Comparison of ENCODE assay signal across 1 cellular context in genomic region chr13:66076417-66076816, GRCh38.
A peak's percentile ranks its signal among the peaks of the same experiment; 100 is the strongest.
TF ChIP-seq lines count a peak whose summit lies in the region.

No MANE protein-coding gene starts in this region.

TF ChIP-seq in K562, 482 proteins besides CTCF, POLR2A, EP300 and RAD21 (continued from another document and continues in another):
- TF ChIP-seq CHAMP1 (IDR thresholded peaks at IDR 0.05) (peak; percentile 87; the same call in 1 of the 2 replicates), GATAD2B (IDR thresholded peaks at IDR 0.05; ENCODE audit: borderline replicate concordance) (no peak), DPF2 (IDR thresholded peaks at IDR 0.05) (peak; percentile 68; the same call in 1 of the 2 replicates), SMARCE1 (IDR thresholded peaks at IDR 0.05) (peak; percentile 59; the same call in 1 of the 2 replicates), CC2D1A (IDR thresholded peaks at IDR 0.05) (peak; percentile 94), ARID3A (IDR thresholded peaks at IDR 0.05; ENCODE audit: borderline replicate concordance, low read depth, low read length) (0 out of 2 replicates have a peak, but pooled peaks have one; percentile 11), ARID1B (IDR thresholded peaks at IDR 0.05) (peak; percentile 63), FOXK1 (CRISPR knock-in tag; IDR thresholded peaks at IDR 0.05; ENCODE audit: borderline replicate concordance) (no peak), ZNF407 (IDR thresholded peaks at IDR 0.05; ENCODE audit: low read depth) (peak; percentile 67), CBFA2T3 (IDR thresholded peaks at IDR 0.05) (peak; percentile 49; the same call in 1 of the 2 replicates), HIVEP1 (CRISPR knock-in tag; IDR thresholded peaks at IDR 0.05) (no peak), ELF4 (CRISPR knock-in tag; IDR thresholded peaks at IDR 0.05) (peak; percentile 44; the same call in 1 of the 2 replicates), EHMT2 (IDR thresholded peaks at IDR 0.05) (peak; percentile 58; the same call in 1 of the 2 replicates), TRIM24 (IDR thresholded peaks at IDR 0.05) (peak in 1 of 2 experiments; percentile 58; a peak in 2 of 4 replicates), PBX2 (CRISPR knock-in tag; IDR thresholded peaks at IDR 0.05; ENCODE audit: low read depth) (no peak), PBX2 (tag; conservative IDR thresholded peaks at IDR 0.05; ENCODE audit: low read depth) (0 out of 2 replicates have a peak, but pooled peaks have one; percentile 49), E2F6 (IDR thresholded peaks at IDR 0.05; ENCODE audit: borderline replicate concordance in 1 of 2, extremely low read depth in 1 of 2, insufficient read depth in 1 of 2, insufficient read length in 1 of 2, low read depth in 1 of 2, low read length in 1 of 2, poor library complexity in 1 of 2, severe bottlenecking in 1 of 2) (peak in 1 of 2 experiments; percentile 25), NONO (IDR thresholded peaks at IDR 0.05; ENCODE audit: low read depth in 2 of 2, low read length in 1 of 2) (no peak), TGIF2 (CRISPR knock-in tag; IDR thresholded peaks at IDR 0.05) (no peak), ZNF589 (CRISPR knock-in tag; IDR thresholded peaks at IDR 0.05; ENCODE audit: low read depth) (peak; percentile 37; the same call in 1 of the 2 replicates), KLF10 (CRISPR knock-in tag; IDR thresholded peaks at IDR 0.05) (no peak), DIDO1 (tag; IDR thresholded peaks at IDR 0.05; ENCODE audit: low read depth) (no peak), GABPB2 (CRISPR knock-in tag; conservative IDR thresholded peaks at IDR 0.05) (no peak), CBFB (CRISPR knock-in tag; IDR thresholded peaks at IDR 0.05) (no peak), ZNF3 (CRISPR knock-in tag; IDR thresholded peaks at IDR 0.05) (no peak), ZNF224 (CRISPR knock-in tag; IDR thresholded peaks at IDR 0.05) (no peak), POLR2H (tag; IDR thresholded peaks at IDR 0.05; ENCODE audit: low read depth) (peak; percentile 28; the same call in 1 of the 2 replicates), FOSL1 (tag; conservative IDR thresholded peaks at IDR 0.05) (peak; percentile 78), NCOA1 (IDR thresholded peaks at IDR 0.05; ENCODE audit: low read depth) (0 out of 2 replicates have a peak, but pooled peaks have one; percentile 15), ZFX (CRISPR knock-in tag; IDR thresholded peaks at IDR 0.05) (no peak), ZNF75A (CRISPR knock-in tag; IDR thresholded peaks at IDR 0.05) (no peak), ZNF551 (CRISPR knock-in tag; IDR thresholded peaks at IDR 0.05) (no peak), ZNF395 (CRISPR knock-in tag; IDR thresholded peaks at IDR 0.05) (0 out of 2 replicates have a peak, but pooled peaks have one; percentile 28), NCOR1 (IDR thresholded peaks at IDR 0.05) (no peak), ZBTB12 (CRISPR knock-in tag; IDR thresholded peaks at IDR 0.05) (no peak), MEIS2 (IDR thresholded peaks at IDR 0.05; ENCODE audit: partially characterized antibody) (peak; percentile 21), TEAD1 (CRISPR knock-in tag; IDR thresholded peaks at IDR 0.05) (no peak), HSF4 (CRISPR knock-in tag; IDR thresholded peaks at IDR 0.05; ENCODE audit: borderline replicate concordance) (no peak), JUND (IDR thresholded peaks at IDR 0.05; ENCODE audit: borderline replicate concordance, low read depth, low read length) (peak; percentile 23; the same call in 1 of the 2 replicates), JUND (tag; IDR thresholded peaks at IDR 0.05; ENCODE audit: borderline replicate concordance, low read depth, low read length) (no peak), ZBTB5 (IDR thresholded peaks at IDR 0.05) (no peak), ZNF644 (tag; IDR thresholded peaks at IDR 0.05; ENCODE audit: low read depth) (0 out of 2 replicates have a peak, but pooled peaks have one; percentile 58)
